16 cellular contexts compared by ENCODE assay signal in genomic region chr3:169299897-169300296, GRCh38.
A peak's percentile ranks its signal among the peaks of the same experiment; 100 is the strongest.
DNase-seq lines count a peak whose midpoint lies in the region; ATAC-seq and TF ChIP-seq lines count a peak whose summit lies in the region.
"Had no signal": no experiment of that assay in that cellular context is flagged by ENCODE, and none has a peak within 500 bp of the region (broad histone marks: within the 10 kb centered on the region; RNA-seq: fewer than 3 reads in every experiment).

No MANE protein-coding gene starts in this region.

- DNase-seq in heart right ventricle = peak in 1 of 2 donors; percentile 24
- no peak for DNase-seq in Right ventricle myocardium superior
- DNase-seq in PC-9 = peak in 1 of 2 experiments; percentile 56
- peak; percentile 38 to 70 for DNase-seq in lung microvascular endothelial cell (ENCODE audit: low read depth in 2 of 2)
- no peak for DNase-seq in transverse colon
- DNase-seq in DMS79 (lab: John Stamatoyannopoulos, UW) = no peak
- no peak for DNase-seq in activated CD8-positive, alpha-beta memory T cell treated with anti-CD3 and anti-CD28 coated beads, Interleukin-2, amount 50 U/mL, for 48 hours
- DNase-seq in dedifferentiated amniotic fluid mesenchymal stem cell (ENCODE audit: extremely low spot score) = no peak
- DNase-seq: GDM1, Karpas-422, NCI-H187, NCI-H526 treated with DMSO at 0.1 percent for 48 hours, SK-N-SH had no signal

- POLR2A ChIA-PET in PC-9 (lab: Charles Lee; ENCODE audit: unreplicated experiment) = no interaction called here

- 64 to 71% methylated on average over 1 of the region's 1 CpG for WGBS in heart right ventricle, 2 donors
- WGBS in transverse colon (ENCODE audit: low coverage in 1 of 2), 2 donors = 29% methylated on average over 1 of the region's 1 CpG

- H3K4me3 ChIP-seq in heart right ventricle = no peak overlapping the region
- no peak overlapping the region for H3K4me3 ChIP-seq in PC-9
- H3K4me3 ChIP-seq in transverse colon = no peak overlapping the region
- H3K4me3 ChIP-seq: A549; BLaER1 treated with 17β-estradiol and CSF1 and Interleukin-3, amounts not matched to agents 10 nM and 100 nM had no signal

- intact Hi-C loops in heart right ventricle (cut with DNase I) (loop anchor here in 5 of 10 donors (5.0 to 10.0 kb wide), 6 partner anchors 75 to 365 kb away; partner anchors contain the start of gene MECOM (in 5 of the 5)), Right ventricle myocardium superior (cut with DNase I) (no loop called here), PC-9 (cut with micrococcal nuclease; ENCODE audit: unreplicated experiment) (no loop called here), transverse colon (cut with DNase I; ENCODE audit: low total_unique reads) (no loop called here)

- H3K9me3 ChIP-seq in heart right ventricle (no peaks in the 10 kb centered on the region), PC-9 (ENCODE audit: insufficient read depth, low read depth) (0 out of 2 replicates have a peak, but pooled peaks cover 3% of the 10 kb centered on the region), transverse colon (no peaks in the 10 kb centered on the region)
- H3K9me3 ChIP-seq: A549; BLaER1 treated with 17β-estradiol and CSF1 and Interleukin-3, amounts not matched to agents 10 nM and 100 nM; SK-N-SH had no signal

- H3K4me1 ChIP-seq in heart right ventricle = peaks cover 0 to 23% (median 0%) of the 10 kb centered on the region in 9 donors
- H3K4me1 ChIP-seq in PC-9 (replicated peaks; ENCODE audit: insufficient read depth) = peaks cover 15% of the 10 kb centered on the region
- peaks cover 0 to 47% (median 19%) of the 10 kb centered on the region in 4 donors for H3K4me1 ChIP-seq in transverse colon
- H3K4me1 ChIP-seq: A549; BLaER1 treated with 17β-estradiol and CSF1 and Interleukin-3, amounts not matched to agents 10 nM and 100 nM had no signal

- no peaks in the 10 kb centered on the region for H3K27me3 ChIP-seq in heart right ventricle
- H3K27me3 ChIP-seq in PC-9 (ENCODE audit: insufficient read depth, low read depth) = no peaks in the 10 kb centered on the region
- H3K27me3 ChIP-seq in transverse colon = no peaks in the 10 kb centered on the region
- H3K27me3 ChIP-seq: BLaER1 treated with 17β-estradiol and CSF1 and Interleukin-3, amounts not matched to agents 10 nM and 100 nM had no signal

- CTCF ChIA-PET in PC-9 (lab: Charles Lee) = interaction anchor here (0.7 kb wide), 1 partner anchor 204 kb away, joined by 3 read pairs; no protein-coding TSS in a partner anchor

- TF ChIP-seq EP300 in transverse colon (IDR thresholded peaks at IDR 0.05; ENCODE audit: low read depth) = no peak

- in situ Hi-C loops in transverse colon (cut with MboI; ENCODE audit: low pct_ligation_motif_present in 1 of 4, low pct_unique_long_range_greater_than_20kb in 1 of 4, low sequenced_read_pairs in 3 of 4) = no loop called here

- BruUV-seq in PC-9 (replicated peaks; lab: Mats Ljungman, UMichigan) = no TSS peak

- H3K4me2 ChIP-seq in PC-9 = peak overlapping the region; percentile 20
- H3K4me2 ChIP-seq: A549; BLaER1 treated with 17β-estradiol and CSF1 and Interleukin-3, amounts not matched to agents 10 nM and 100 nM; SK-N-SH had no signal

- no peaks in the 10 kb centered on the region for H3K9me2 ChIP-seq in PC-9 (ENCODE audit: insufficient read depth)
- H3K9me2 ChIP-seq: SK-N-SH had no signal

- TF ChIP-seq POLR2A in transverse colon (IDR thresholded peaks at IDR 0.05) = no peak

- no peaks in the 10 kb centered on the region; the same call in 1 of the 2 replicates for H3F3A ChIP-seq in PC-9 (ENCODE audit: insufficient read depth, low read depth)

- TF ChIP-seq CTCF in heart right ventricle (IDR thresholded peaks at IDR 0.05) = no peak
- no peak for TF ChIP-seq CTCF in PC-9 (conservative IDR thresholded peaks at IDR 0.05)
- no peak for TF ChIP-seq CTCF in transverse colon (IDR thresholded peaks at IDR 0.05)

- peak in 7 of 8 donors; percentile 47 to 85 (median 79) for ATAC-seq in heart right ventricle
- no peak for ATAC-seq in Right ventricle myocardium superior (ENCODE audit: poor library complexity)
- ATAC-seq: A549, HepG2 had no signal

- no peaks in the 10 kb centered on the region for H3K79me2 ChIP-seq in PC-9 (ENCODE audit: low read depth)

- H2AFZ ChIP-seq in PC-9 = no peak overlapping the region

- no peaks in the 10 kb centered on the region for H4K20me1 ChIP-seq in PC-9 (ENCODE audit: insufficient read depth)
- H4K20me1 ChIP-seq: BLaER1 treated with 17β-estradiol and CSF1 and Interleukin-3, amounts not matched to agents 10 nM and 100 nM had no signal

- peak overlapping the region in 8 of 10 donors; percentile 10 to 70 (median 36) for H3K27ac ChIP-seq in heart right ventricle
- H3K27ac ChIP-seq in PC-9 = peak overlapping the region; percentile 39
- H3K27ac ChIP-seq in transverse colon = peak overlapping the region; percentile 67 to 83 (median 76)
- H3K27ac ChIP-seq: A549; BLaER1 treated with 17β-estradiol and CSF1 and Interleukin-3, amounts not matched to agents 10 nM and 100 nM had no signal

- H3K36me3 ChIP-seq in heart right ventricle (no peaks in the 10 kb centered on the region), PC-9 (ENCODE audit: low read depth) (no peaks in the 10 kb centered on the region), transverse colon (no peaks in the 10 kb centered on the region)
- H3K36me3 ChIP-seq: BLaER1 treated with 17β-estradiol and CSF1 and Interleukin-3, amounts not matched to agents 10 nM and 100 nM had no signal

Comparison
In these comparisons a context has a peak if more than half of its experiments do, and no peak if none do; other contexts are left out.
1. DNase-seq: peak in lung microvascular endothelial cell (2 of 2); none in Right ventricle myocardium superior (single experiment), transverse colon (single experiment), DMS79 (single experiment), activated CD8-positive, alpha-beta memory T cell treated with anti-CD3 and anti-CD28 coated beads, Interleukin-2, amount 50 U/mL, for 48 hours (single experiment) and dedifferentiated amniotic fluid mesenchymal stem cell (single experiment).
2. Peak in every context shown above with its lines, with median percentiles within 50 percentile points of each other: H3K27ac ChIP-seq.